ENCODE assay signal across 1 cellular context in the genomic region with DNA sequence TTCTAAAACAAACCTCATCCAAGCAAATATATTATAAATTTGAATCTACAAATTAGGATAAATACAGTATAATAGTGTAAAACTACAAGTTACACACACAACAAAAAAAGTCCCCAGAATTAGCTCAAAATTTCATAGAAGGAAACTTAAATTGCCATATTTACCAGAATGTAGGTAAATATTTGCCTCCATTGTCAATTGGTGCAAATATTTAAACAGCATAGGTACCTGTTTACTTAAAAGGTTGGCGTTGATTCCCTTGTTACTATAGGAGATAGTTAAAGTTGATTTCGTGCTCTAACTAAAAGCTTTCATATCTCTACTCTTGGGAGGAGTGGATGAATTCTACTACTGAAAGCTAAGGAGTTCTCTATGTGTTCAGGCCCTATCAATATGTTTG.
TF ChIP-seq lines count a peak whose summit lies in the region.

No MANE protein-coding gene starts in this region.

TF ChIP-seq in HepG2, 621 proteins besides CTCF, POLR2A, EP300 and RAD21 (continued from another document):
- TF ChIP-seq HDAC2 (CRISPR knock-in tag; IDR thresholded peaks at IDR 0.05) = 0 out of 2 replicates have a peak, but pooled peaks have one; percentile 35
- TF ChIP-seq HMG20A (CRISPR knock-in tag; IDR thresholded peaks at IDR 0.05; ENCODE audit: borderline replicate concordance) = peak; percentile 88
- peak; percentile 85; the same call in 1 of the 2 replicates for TF ChIP-seq TBX3 (IDR thresholded peaks at IDR 0.05; ENCODE audit: borderline replicate concordance)
- no peak for TF ChIP-seq PITX1 (CRISPR knock-in tag; IDR thresholded peaks at IDR 0.05)
- TF ChIP-seq ELF3 (CRISPR knock-in tag; IDR thresholded peaks at IDR 0.05) = peak; percentile 88
- peak; percentile 56; the same call in 1 of the 2 replicates for TF ChIP-seq MIXL1 (CRISPR knock-in tag; IDR thresholded peaks at IDR 0.05)
- peak; percentile 91 for TF ChIP-seq RERE (CRISPR knock-in tag; IDR thresholded peaks at IDR 0.05; ENCODE audit: low read depth)
- TF ChIP-seq HOXA5 (CRISPR knock-in tag; IDR thresholded peaks at IDR 0.05) = no peak
- TF ChIP-seq, protein P1, sequence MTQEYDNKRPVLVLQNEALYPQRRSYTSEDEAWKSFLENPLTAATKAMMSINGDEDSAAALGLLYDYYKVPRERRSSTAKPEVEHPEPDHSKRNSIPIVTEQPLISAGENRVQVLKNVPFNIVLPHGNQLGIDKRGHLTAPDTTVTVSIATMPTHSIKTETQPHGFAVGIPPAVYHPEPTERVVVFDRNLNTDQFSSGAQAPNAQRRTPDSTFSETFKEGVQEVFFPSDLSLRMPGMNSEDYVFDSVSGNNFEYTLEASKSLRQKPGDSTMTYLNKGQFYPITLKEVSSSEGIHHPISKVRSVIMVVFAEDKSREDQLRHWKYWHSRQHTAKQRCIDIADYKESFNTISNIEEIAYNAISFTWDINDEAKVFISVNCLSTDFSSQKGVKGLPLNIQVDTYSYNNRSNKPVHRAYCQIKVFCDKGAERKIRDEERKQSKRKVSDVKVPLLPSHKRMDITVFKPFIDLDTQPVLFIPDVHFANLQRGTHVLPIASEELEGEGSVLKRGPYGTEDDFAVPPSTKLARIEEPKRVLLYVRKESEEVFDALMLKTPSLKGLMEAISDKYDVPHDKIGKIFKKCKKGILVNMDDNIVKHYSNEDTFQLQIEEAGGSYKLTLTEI (CRISPR knock-in tag; conservative IDR thresholded peaks at IDR 0.05) = no peak
- peak; percentile 83 for TF ChIP-seq FOXJ3 (CRISPR knock-in tag; IDR thresholded peaks at IDR 0.05; ENCODE audit: borderline replicate concordance)
- TF ChIP-seq ZNF282 (IDR thresholded peaks at IDR 0.05; ENCODE audit: partially characterized antibody) = no peak
- peak; percentile 83 for TF ChIP-seq GATAD2A (CRISPR knock-in tag; IDR thresholded peaks at IDR 0.05)
- 0 out of 2 replicates have a peak, but pooled peaks have one; percentile 55 for TF ChIP-seq RCOR2 (CRISPR knock-in tag; IDR thresholded peaks at IDR 0.05)
- no peak; the same call in 1 of the 2 replicates for TF ChIP-seq SOX13 (IDR thresholded peaks at IDR 0.05)
- TF ChIP-seq SOX13 (CRISPR knock-in tag; conservative IDR thresholded peaks at IDR 0.05 in 1 of 2, IDR thresholded peaks at IDR 0.05 in 1 of 2) = peak in 1 of 2 experiments; percentile 94; a peak in 2 of 4 replicates
- TF ChIP-seq, protein P2, sequence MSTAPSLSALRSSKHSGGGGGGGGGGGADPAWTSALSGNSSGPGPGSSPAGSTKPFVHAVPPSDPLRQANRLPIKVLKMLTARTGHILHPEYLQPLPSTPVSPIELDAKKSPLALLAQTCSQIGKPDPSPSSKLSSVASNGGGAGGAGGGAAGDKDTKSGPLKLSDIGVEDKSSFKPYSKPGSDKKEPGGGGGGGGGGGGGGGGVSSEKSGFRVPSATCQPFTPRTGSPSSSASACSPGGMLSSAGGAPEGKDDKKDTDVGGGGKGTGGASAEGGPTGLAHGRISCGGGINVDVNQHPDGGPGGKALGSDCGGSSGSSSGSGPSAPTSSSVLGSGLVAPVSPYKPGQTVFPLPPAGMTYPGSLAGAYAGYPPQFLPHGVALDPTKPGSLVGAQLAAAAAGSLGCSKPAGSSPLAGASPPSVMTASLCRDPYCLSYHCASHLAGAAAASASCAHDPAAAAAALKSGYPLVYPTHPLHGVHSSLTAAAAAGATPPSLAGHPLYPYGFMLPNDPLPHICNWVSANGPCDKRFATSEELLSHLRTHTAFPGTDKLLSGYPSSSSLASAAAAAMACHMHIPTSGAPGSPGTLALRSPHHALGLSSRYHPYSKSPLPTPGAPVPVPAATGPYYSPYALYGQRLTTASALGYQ (CRISPR knock-in tag; IDR thresholded peaks at IDR 0.05) = peak; percentile 77
- TF ChIP-seq KAT2B (IDR thresholded peaks at IDR 0.05; ENCODE audit: borderline replicate concordance, low read depth, low read length) = no peak
- no peak for TF ChIP-seq ZNF713 (CRISPR knock-in tag; IDR thresholded peaks at IDR 0.05)
- no peak for TF ChIP-seq HNRNPH1 (optimal IDR thresholded peaks at IDR 0.05; ENCODE audit: low read depth, low read length)
- TF ChIP-seq ZNF362 (CRISPR knock-in tag; IDR thresholded peaks at IDR 0.05; ENCODE audit: borderline replicate concordance) = no peak
- TF ChIP-seq ATAD3A (CRISPR knock-in tag; IDR thresholded peaks at IDR 0.05) = no peak
- TF ChIP-seq GATA4 (IDR thresholded peaks at IDR 0.05; ENCODE audit: borderline replicate concordance, low read depth) = no peak
- TF ChIP-seq ATF1 (CRISPR knock-in tag; IDR thresholded peaks at IDR 0.05) = no peak
- TF ChIP-seq, protein P3, sequence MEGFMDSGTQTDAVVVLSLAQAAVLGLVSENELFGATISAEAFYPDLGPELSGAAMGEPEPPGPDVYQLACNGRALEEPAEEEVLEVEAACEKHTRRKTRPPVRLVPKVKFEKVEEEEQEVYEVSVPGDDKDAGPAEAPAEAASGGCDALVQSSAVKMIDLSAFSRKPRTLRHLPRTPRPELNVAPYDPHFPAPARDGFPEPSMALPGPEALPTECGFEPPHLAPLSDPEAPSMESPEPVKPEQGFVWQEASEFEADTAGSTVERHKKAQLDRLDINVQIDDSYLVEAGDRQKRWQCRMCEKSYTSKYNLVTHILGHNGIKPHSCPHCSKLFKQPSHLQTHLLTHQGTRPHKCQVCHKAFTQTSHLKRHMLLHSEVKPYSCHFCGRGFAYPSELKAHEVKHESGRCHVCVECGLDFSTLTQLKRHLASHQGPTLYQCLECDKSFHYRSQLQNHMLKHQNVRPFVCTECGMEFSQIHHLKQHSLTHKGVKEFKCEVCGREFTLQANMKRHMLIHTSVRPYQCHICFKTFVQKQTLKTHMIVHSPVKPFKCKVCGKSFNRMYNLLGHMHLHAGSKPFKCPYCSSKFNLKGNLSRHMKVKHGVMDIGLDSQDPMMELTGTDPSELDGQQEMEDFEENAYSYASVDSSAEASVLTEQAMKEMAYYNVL (CRISPR knock-in tag; IDR thresholded peaks at IDR 0.05; ENCODE audit: borderline replicate concordance) = no peak
- TF ChIP-seq KAT7 (CRISPR knock-in tag; IDR thresholded peaks at IDR 0.05; ENCODE audit: borderline replicate concordance) = no peak
- no peak for TF ChIP-seq LRRFIP1 (CRISPR knock-in tag; conservative IDR thresholded peaks at IDR 0.05)
- no peak for TF ChIP-seq CCDC6 (CRISPR knock-in tag; IDR thresholded peaks at IDR 0.05)
- peak; percentile 54; the same call in 1 of the 2 replicates for TF ChIP-seq TCF7 (IDR thresholded peaks at IDR 0.05; ENCODE audit: low read depth)
- no peak for TF ChIP-seq PBX3 (CRISPR knock-in tag; IDR thresholded peaks at IDR 0.05; ENCODE audit: borderline replicate concordance)
- TF ChIP-seq SMAD9 (CRISPR knock-in tag; IDR thresholded peaks at IDR 0.05) = no peak
- no peak for TF ChIP-seq ZNF274 (CRISPR knock-in tag; IDR thresholded peaks at IDR 0.05)
- TF ChIP-seq SMAD1 (CRISPR knock-in tag; IDR thresholded peaks at IDR 0.05; ENCODE audit: borderline replicate concordance, low read depth) = no peak
- TF ChIP-seq MTF1 (CRISPR knock-in tag; IDR thresholded peaks at IDR 0.05) = no peak
- peak; percentile 66; the same call in 1 of the 2 replicates for TF ChIP-seq PPARG (CRISPR knock-in tag; conservative IDR thresholded peaks at IDR 0.05)
- TF ChIP-seq, protein P4, sequence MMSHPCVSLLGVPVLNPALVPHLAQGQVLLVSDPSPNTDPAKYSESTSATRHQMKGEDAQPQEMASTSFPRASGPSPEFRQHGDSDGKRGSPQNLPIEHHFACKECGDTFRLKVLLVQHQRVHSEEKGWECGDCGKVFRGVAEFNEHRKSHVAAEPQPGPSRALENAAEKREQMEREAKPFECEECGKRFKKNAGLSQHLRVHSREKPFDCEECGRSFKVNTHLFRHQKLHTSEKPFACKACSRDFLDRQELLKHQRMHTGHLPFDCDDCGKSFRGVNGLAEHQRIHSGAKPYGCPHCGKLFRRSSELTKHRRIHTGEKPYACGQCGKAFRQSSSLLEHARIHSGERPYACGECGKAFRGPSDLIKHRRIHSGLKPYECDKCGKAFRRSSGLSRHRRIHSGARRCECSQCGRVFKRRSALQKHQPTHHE (CRISPR knock-in tag; IDR thresholded peaks at IDR 0.05; ENCODE audit: borderline replicate concordance) = no peak
- TF ChIP-seq, protein P5, sequence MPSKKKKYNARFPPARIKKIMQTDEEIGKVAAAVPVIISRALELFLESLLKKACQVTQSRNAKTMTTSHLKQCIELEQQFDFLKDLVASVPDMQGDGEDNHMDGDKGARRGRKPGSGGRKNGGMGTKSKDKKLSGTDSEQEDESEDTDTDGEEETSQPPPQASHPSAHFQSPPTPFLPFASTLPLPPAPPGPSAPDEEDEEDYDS (CRISPR knock-in tag; IDR thresholded peaks at IDR 0.05) = no peak
- TF ChIP-seq KDM1A (CRISPR knock-in tag; IDR thresholded peaks at IDR 0.05) = no peak
- TF ChIP-seq, protein P6, sequence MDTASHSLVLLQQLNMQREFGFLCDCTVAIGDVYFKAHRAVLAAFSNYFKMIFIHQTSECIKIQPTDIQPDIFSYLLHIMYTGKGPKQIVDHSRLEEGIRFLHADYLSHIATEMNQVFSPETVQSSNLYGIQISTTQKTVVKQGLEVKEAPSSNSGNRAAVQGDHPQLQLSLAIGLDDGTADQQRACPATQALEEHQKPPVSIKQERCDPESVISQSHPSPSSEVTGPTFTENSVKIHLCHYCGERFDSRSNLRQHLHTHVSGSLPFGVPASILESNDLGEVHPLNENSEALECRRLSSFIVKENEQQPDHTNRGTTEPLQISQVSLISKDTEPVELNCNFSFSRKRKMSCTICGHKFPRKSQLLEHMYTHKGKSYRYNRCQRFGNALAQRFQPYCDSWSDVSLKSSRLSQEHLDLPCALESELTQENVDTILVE (CRISPR knock-in tag; IDR thresholded peaks at IDR 0.05) = 0 out of 2 replicates have a peak, but pooled peaks have one; percentile 28
